In the genomic region with DNA sequence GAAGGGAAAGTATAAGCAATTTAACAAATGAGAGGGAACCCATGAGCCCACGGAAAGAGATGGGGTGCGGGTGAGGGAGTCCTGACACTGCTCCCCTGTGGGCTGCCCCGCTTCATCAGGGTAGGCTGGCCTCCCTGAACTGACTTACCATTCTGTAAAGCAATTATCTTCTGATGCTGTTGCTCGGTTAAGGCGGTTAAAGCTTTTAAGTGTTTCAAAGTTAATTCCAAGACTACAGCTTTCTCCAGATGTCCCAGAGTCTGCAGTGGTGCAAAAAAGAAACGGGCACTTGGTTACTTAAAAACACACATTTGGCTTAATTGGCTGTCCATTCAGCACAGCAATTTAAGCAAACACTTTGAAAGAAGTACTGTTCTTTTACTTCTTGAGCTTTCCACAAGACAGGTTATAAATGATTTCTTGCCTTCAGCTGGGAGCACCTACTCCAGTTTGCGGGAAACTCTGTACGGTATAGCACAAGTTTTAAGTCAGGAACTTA, we compare ENCODE assay signal across 7 cellular contexts. TPM values are rescaled to one million over a fixed set of nuclear protein-coding genes. Genes with fewer than 3 reads are reported as not detected.
DNase-seq lines count a peak whose midpoint lies in the region; ATAC-seq lines count a peak whose summit lies in the region.

No MANE protein-coding gene starts in this region.

- no peaks in the 10 kb centered on the region for H3K9me3 Mint-ChIP-seq in activated T-helper 2 cell treated with anti-CD3 and anti-CD28 coated beads, Interferon-gamma antibody, Interleukin-2, Interleukin-4, amounts not matched to agents 10 μg/mL and 5 μg/mL and 100 μg/mL, durations not matched to agents 14 hours and 24 hours and 36 hours
- no peaks in the 10 kb centered on the region for H3K9me3 Mint-ChIP-seq in stimulated activated naive B cell treated with anti-CD40 and anti-IgM and Interleukin-4, amounts not matched to agents 10 μg/mL and 1 μg/mL and 100 μg/mL, for 72 hours

- no peak for ATAC-seq in stimulated activated naive B cell treated with anti-CD40 and anti-IgM and Interleukin-4, amounts not matched to agents 10 μg/mL and 1 μg/mL and 100 μg/mL, for 72 hours (replicated peaks)

- no peak overlapping the region for H3K27ac ChIP-seq in HUES64 (ENCODE audit: low read depth, low read length)
- no peak overlapping the region for H3K27ac ChIP-seq in iPS-20b (ENCODE audit: low read length)

- intact Hi-C loops in activated T-helper 2 cell treated with anti-CD3 and anti-CD28 coated beads, Interferon-gamma antibody, Interleukin-2, Interleukin-4, amounts not matched to agents 10 μg/mL and 5 μg/mL and 100 μg/mL, durations not matched to agents 14 hours and 24 hours and 36 hours (cut with micrococcal nuclease): loop anchor here (1.0 to 10.0 kb wide), 5 partner anchors 9 to 1851 kb away; a partner anchor contains a TSS

- peak overlapping the region; percentile 58 for H3K4me3 ChIP-seq in HUES64 (ENCODE audit: low read length)
- peak overlapping the region; percentile 63 for H3K4me3 ChIP-seq in iPS-20b (ENCODE audit: low read length)

- H3K36me3 ChIP-seq in HUES64 (ENCODE audit: insufficient read depth, low read length): no peaks in the 10 kb centered on the region
- no peaks in the 10 kb centered on the region for H3K36me3 ChIP-seq in iPS-20b (ENCODE audit: insufficient read depth, low read depth, low read length)

- no peak overlapping the region for H3K27ac Mint-ChIP-seq in activated T-helper 2 cell treated with anti-CD3 and anti-CD28 coated beads, Interferon-gamma antibody, Interleukin-2, Interleukin-4, amounts not matched to agents 10 μg/mL and 5 μg/mL and 100 μg/mL, durations not matched to agents 14 hours and 24 hours and 36 hours
- peak overlapping the region; percentile 88 for H3K27ac Mint-ChIP-seq in stimulated activated naive B cell treated with anti-CD40 and anti-IgM and Interleukin-4, amounts not matched to agents 10 μg/mL and 1 μg/mL and 100 μg/mL, for 72 hours

- H3K27me3 ChIP-seq in HUES64 (ENCODE audit: insufficient read depth, low read length) (peaks cover 95% of the 10 kb centered on the region), iPS-20b (ENCODE audit: insufficient read depth, low read length) (peaks cover 89% of the 10 kb centered on the region)

- H3K9me3 ChIP-seq in HUES64 (ENCODE audit: insufficient read depth, low read depth, low read length) (no peaks in the 10 kb centered on the region), iPS-20b (ENCODE audit: insufficient read depth, low read depth, low read length) (no peaks in the 10 kb centered on the region)

- no peak for DNase-seq in activated T-helper 2 cell treated with anti-CD3 and anti-CD28 coated beads, Interferon-gamma antibody, Interleukin-2, Interleukin-4, amounts not matched to agents 10 μg/mL and 5 μg/mL and 100 μg/mL, durations not matched to agents 14 hours and 24 hours and 36 hours (ENCODE audit: low spot score)
- no peak for DNase-seq in stimulated activated naive B cell treated with anti-CD40 and anti-IgM and Interleukin-4, amounts not matched to agents 10 μg/mL and 1 μg/mL and 100 μg/mL, for 72 hours
- DNase-seq in DMS53 (lab: John Stamatoyannopoulos, UW) (no peak), HuH-7 (ENCODE audit: low spot score) (no peak), cerebellum (ENCODE audit: low spot score) (no peak)

- H3K4me1 ChIP-seq in HUES64 (ENCODE audit: insufficient read depth, low read length): peaks cover 40% of the 10 kb centered on the region
- H3K4me1 ChIP-seq in iPS-20b (ENCODE audit: insufficient read depth, low read length): peaks cover 24% of the 10 kb centered on the region

- 17% methylated on average over 8 of the region's 8 CpGs for WGBS in HUES64

- peaks cover 26% of the 10 kb centered on the region for H3K4me1 Mint-ChIP-seq in activated T-helper 2 cell treated with anti-CD3 and anti-CD28 coated beads, Interferon-gamma antibody, Interleukin-2, Interleukin-4, amounts not matched to agents 10 μg/mL and 5 μg/mL and 100 μg/mL, durations not matched to agents 14 hours and 24 hours and 36 hours (ENCODE audit: low read depth)
- peaks cover 39 to 63% of the 10 kb centered on the region in 2 donors for H3K4me1 Mint-ChIP-seq in stimulated activated naive B cell treated with anti-CD40 and anti-IgM and Interleukin-4, amounts not matched to agents 10 μg/mL and 1 μg/mL and 100 μg/mL, for 72 hours

- H3K36me3 Mint-ChIP-seq in activated T-helper 2 cell treated with anti-CD3 and anti-CD28 coated beads, Interferon-gamma antibody, Interleukin-2, Interleukin-4, amounts not matched to agents 10 μg/mL and 5 μg/mL and 100 μg/mL, durations not matched to agents 14 hours and 24 hours and 36 hours (ENCODE audit: low read depth): no peaks in the 10 kb centered on the region
- H3K36me3 Mint-ChIP-seq in stimulated activated naive B cell treated with anti-CD40 and anti-IgM and Interleukin-4, amounts not matched to agents 10 μg/mL and 1 μg/mL and 100 μg/mL, for 72 hours: no peaks in the 10 kb centered on the region

- no peak overlapping the region for H3K9ac ChIP-seq in HUES64 (ENCODE audit: low read depth, low read length)
- no peak overlapping the region for H3K9ac ChIP-seq in iPS-20b (ENCODE audit: low read depth, low read length)

- peak overlapping the region; percentile 67 for H3K4me3 Mint-ChIP-seq in activated T-helper 2 cell treated with anti-CD3 and anti-CD28 coated beads, Interferon-gamma antibody, Interleukin-2, Interleukin-4, amounts not matched to agents 10 μg/mL and 5 μg/mL and 100 μg/mL, durations not matched to agents 14 hours and 24 hours and 36 hours (ENCODE audit: low read depth)
- H3K4me3 Mint-ChIP-seq in stimulated activated naive B cell treated with anti-CD40 and anti-IgM and Interleukin-4, amounts not matched to agents 10 μg/mL and 1 μg/mL and 100 μg/mL, for 72 hours: peak overlapping the region; percentile 83 to 85

- H3K27me3 Mint-ChIP-seq in activated T-helper 2 cell treated with anti-CD3 and anti-CD28 coated beads, Interferon-gamma antibody, Interleukin-2, Interleukin-4, amounts not matched to agents 10 μg/mL and 5 μg/mL and 100 μg/mL, durations not matched to agents 14 hours and 24 hours and 36 hours (ENCODE audit: low read depth): peaks cover 79% of the 10 kb centered on the region
- peaks cover 23 to 25% of the 10 kb centered on the region in 2 donors for H3K27me3 Mint-ChIP-seq in stimulated activated naive B cell treated with anti-CD40 and anti-IgM and Interleukin-4, amounts not matched to agents 10 μg/mL and 1 μg/mL and 100 μg/mL, for 72 hours

RNA-seq across cellular contexts. Expression of a gene that starts 1.3 kb away (rescaled TPM):
- polyA plus RNA-seq in HUES64 (2013, experiment 1 of 2): 0.55 TPM
- 1.2 TPM for polyA plus RNA-seq in HUES64 (2013, experiment 2 of 2)
- total RNA-seq in activated T-helper 2 cell treated with anti-CD3 and anti-CD28 coated beads, Interferon-gamma antibody, Interleukin-2, Interleukin-4, amounts not matched to agents 10 μg/mL and 5 μg/mL and 100 μg/mL, durations not matched to agents 14 hours and 24 hours and 36 hours: not detected in 2 replicates
- total RNA-seq in cerebellum: 6.6 TPM
